8 cellular contexts compared by ENCODE assay signal in the genomic region with DNA sequence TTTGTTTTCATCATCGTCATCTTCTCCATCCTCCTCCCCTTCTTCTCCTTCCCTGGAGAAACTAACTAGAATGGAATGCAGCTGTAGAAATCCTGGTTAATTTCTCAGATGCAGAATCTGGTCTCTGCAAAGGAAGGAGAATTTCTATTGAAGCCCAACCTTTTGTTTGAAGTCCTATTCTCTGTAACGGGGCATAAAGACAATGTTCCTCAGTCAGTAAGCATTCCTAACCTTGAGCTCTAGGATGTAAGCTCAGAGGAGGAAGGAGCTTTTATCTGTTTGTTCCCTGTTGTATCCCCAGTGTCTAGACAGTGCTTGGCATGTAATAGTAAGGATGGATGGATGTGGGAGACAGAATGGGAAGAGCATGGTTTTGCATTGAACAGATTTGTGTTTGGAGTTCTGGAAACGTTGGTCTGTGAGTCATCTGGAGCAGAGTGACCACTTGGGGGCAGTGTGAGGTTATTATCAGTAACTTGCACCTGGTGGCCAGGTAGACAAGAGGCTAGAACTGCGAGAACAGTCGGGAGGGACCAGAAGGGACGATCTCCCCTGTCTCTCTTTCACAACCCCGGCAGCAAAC.
DNase-seq lines count a peak whose midpoint lies in the region; ATAC-seq, FAIRE-seq and TF ChIP-seq lines count a peak whose summit lies in the region.

No MANE protein-coding gene starts in this region.

- H3K23me2 ChIP-seq in H1 (ENCODE audit: low read depth, low read length) = no peaks in the 10 kb centered on the region

- H4K8ac ChIP-seq in H1 (ENCODE audit: extremely low read depth, insufficient read depth, low read length) (no peak overlapping the region), trophoblast cell (ENCODE audit: low read depth, low read length) (no peak overlapping the region)

- POLR2A ChIA-PET in H1 (lab: Charles Lee; ENCODE audit: partially characterized antibody) = interaction anchor here (1.5 kb wide), 1 partner anchor 11 kb away, joined by 3 read pairs; no protein-coding TSS in a partner anchor

- no peaks in the 10 kb centered on the region for H3K79me2 ChIP-seq in H1 (ENCODE audit: control insufficient read depth in 1 of 2, insufficient read depth in 2 of 2, low read length in 2 of 2)
- no peaks in the 10 kb centered on the region for H3K79me2 ChIP-seq in trophoblast cell (ENCODE audit: control insufficient read depth, insufficient read depth, low read length, poor library complexity)

- H3K79me1 ChIP-seq in H1 (ENCODE audit: low read depth, low read length) (no peaks in the 10 kb centered on the region), trophoblast cell (ENCODE audit: low read length) (no peaks in the 10 kb centered on the region)

- H2BK5ac ChIP-seq in H1 (ENCODE audit: low read depth, low read length) (no peak overlapping the region), trophoblast cell (ENCODE audit: low read depth, low read length, poor library complexity) (no peak overlapping the region)

- H2BK12ac ChIP-seq in H1 (ENCODE audit: low read depth, low read length) (no peak overlapping the region), trophoblast cell (ENCODE audit: low read length) (no peak overlapping the region)

- no peaks in the 10 kb centered on the region for H3K36me3 ChIP-seq in H1 (ENCODE audit: control insufficient read depth in 2 of 4, insufficient read depth in 4 of 4, low read length in 3 of 4)
- H3K36me3 ChIP-seq in trophoblast cell (ENCODE audit: control insufficient read depth in 1 of 2, insufficient read depth in 2 of 2, low read length in 2 of 2) = no peaks in the 10 kb centered on the region
- no peaks in the 10 kb centered on the region for H3K36me3 ChIP-seq in ovary

- H4K5ac ChIP-seq in H1 (ENCODE audit: insufficient read length, low read depth, low read length) = no peak overlapping the region

- no peak overlapping the region for H3K4ac ChIP-seq in H1 (replicated peaks; ENCODE audit: insufficient read length, low read depth, low read length)
- H3K4ac ChIP-seq in trophoblast cell (ENCODE audit: low read depth, low read length) = no peak overlapping the region

- peak; percentile 83 to 89 for TF ChIP-seq RAD21 in H1 (IDR thresholded peaks at IDR 0.05 in 1 of 2, conservative IDR thresholded peaks at IDR 0.05 in 1 of 2; ENCODE audit: low read depth in 2 of 2, low read length in 2 of 2)

- H2AFZ ChIP-seq in H1 (ENCODE audit: low read length) = no peak overlapping the region
- no peak overlapping the region for H2AFZ ChIP-seq in trophoblast cell (ENCODE audit: insufficient read depth, low read length, poor library complexity)

- CTCF ChIA-PET in H1 (lab: Charles Lee; ENCODE audit: partially characterized antibody) = interaction anchor here (0.6 to 1.4 kb wide), 17 partner anchors 8 to 472 kb away, joined by 3 to 5 read pairs (median 3); no protein-coding TSS in a partner anchor

- H3K14ac ChIP-seq in H1 (ENCODE audit: insufficient read length) = no peak overlapping the region
- H3K14ac ChIP-seq in trophoblast cell (ENCODE audit: low read length) = no peak overlapping the region

- peak; percentile 34 for TF ChIP-seq CTCF in AG09319 (IDR thresholded peaks at IDR 0.05; ENCODE audit: low read depth, low read length)
- peak; percentile 61 to 99 (median 87) for TF ChIP-seq CTCF in H1 (IDR thresholded peaks at IDR 0.05; ENCODE audit: control extremely low read depth in 1 of 3, insufficient read depth in 1 of 3, low read depth in 1 of 3, low read length in 3 of 3)
- TF ChIP-seq CTCF in ovary (IDR thresholded peaks at IDR 0.05) = no peak

- H3K18ac ChIP-seq in H1 (ENCODE audit: extremely low read depth, low read length) (no peak overlapping the region), trophoblast cell (ENCODE audit: low read length) (no peak overlapping the region)

- H2BK120ac ChIP-seq in H1 (replicated peaks; ENCODE audit: low read depth, low read length) (no peak overlapping the region), trophoblast cell (ENCODE audit: insufficient read depth, low read length, poor library complexity) (no peak overlapping the region)

- H3K4me2 ChIP-seq in H1 (ENCODE audit: insufficient read depth in 1 of 2, low read depth in 2 of 2, low read length in 2 of 2) (no peak overlapping the region; a peak in 1 of 4 replicates), trophoblast cell (ENCODE audit: low read length) (no peak overlapping the region)

- H4K91ac ChIP-seq in H1 (replicated peaks; ENCODE audit: insufficient read length, low read length) (no peak overlapping the region), trophoblast cell (ENCODE audit: low read depth, low read length) (no peak overlapping the region)

- no peak overlapping the region for H2BK20ac ChIP-seq in H1 (ENCODE audit: low read length)

- no peak overlapping the region for H3K27ac ChIP-seq in H1 (ENCODE audit: low read depth, low read length)
- no peak overlapping the region for H3K27ac ChIP-seq in trophoblast cell (ENCODE audit: low read depth, low read length)
- no peak overlapping the region for H3K27ac ChIP-seq in ovary

- TF ChIP-seq POLR2A in H1 (IDR thresholded peaks at IDR 0.05; ENCODE audit: control extremely low read depth in 1 of 2, low read depth in 2 of 2, low read length in 2 of 2) = no peak
- no peak for TF ChIP-seq POLR2A in ovary (IDR thresholded peaks at IDR 0.05)

- H3K27me3 ChIP-seq in H1 (replicated peaks in 1 of 4; ENCODE audit: control insufficient read depth in 3 of 4, extremely low read depth in 1 of 4, insufficient read depth in 3 of 4, low read length in 3 of 4) (no peaks in the 10 kb centered on the region), trophoblast cell (ENCODE audit: insufficient read depth, low read length) (no peaks in the 10 kb centered on the region), ovary (no peaks in the 10 kb centered on the region)

- H3K4me1 ChIP-seq in H1 (replicated peaks in 1 of 4; ENCODE audit: control insufficient read depth in 3 of 4, insufficient read depth in 4 of 4, low read length in 3 of 4) (no peaks in the 10 kb centered on the region), trophoblast cell (ENCODE audit: control insufficient read depth in 1 of 2, insufficient read depth in 2 of 2, low read length in 2 of 2) (peaks cover 4 to 7% of the 10 kb centered on the region in 2 experiments), ovary (ENCODE audit: insufficient read depth) (no peaks in the 10 kb centered on the region)

- FAIRE-seq in GM18507 (lab: Jason Lieb, UNC) (peak; percentile 49), H1 (lab: Jason Lieb, UNC) (peak; percentile 91)

- no peaks in the 10 kb centered on the region for H4K20me1 ChIP-seq in H1 (replicated peaks in 1 of 2; ENCODE audit: control insufficient read depth in 1 of 2, insufficient read depth in 2 of 2, low read length in 2 of 2)

- H2AK5ac ChIP-seq in H1 (ENCODE audit: low read depth, low read length) (no peak overlapping the region), trophoblast cell (ENCODE audit: low read length) (no peak overlapping the region)

- 51% methylated on average over 7 of the region's 7 CpGs; no CpG with 5 or more reads in 1 of the 2 experiments for WGBS in H1 (ENCODE audit: extremely low coverage in 1 of 2, insufficient coverage in 1 of 2, insufficient read length in 1 of 2, insufficient replicate concordance in 2 of 2, low coverage in 1 of 2, low lambda C conversion rate in 2 of 2, missing lambda C conversion rate in 1 of 2), 2 experiments
- WGBS in trophoblast cell (ENCODE audit: extremely low coverage, insufficient coverage, insufficient read length) = no CpG with 5 or more reads among the region's 7 CpGs
- WGBS in ovary, 3 donors = 32 to 36% (median 33%) methylated on average over 7 of the region's 7 CpGs

- H3K9me3 ChIP-seq in H1 (ENCODE audit: insufficient read depth in 2 of 2, low read depth in 1 of 2, low read length in 1 of 2) (no peaks in the 10 kb centered on the region), trophoblast cell (ENCODE audit: insufficient read depth, low read depth, low read length) (no peaks in the 10 kb centered on the region), ovary (no peaks in the 10 kb centered on the region)

- H3K4me3 ChIP-seq in H1 (ENCODE audit: extremely low read depth in 1 of 4, insufficient read depth in 2 of 4, low read depth in 3 of 4, low read length in 4 of 4) = no peak overlapping the region
- no peak overlapping the region for H3K4me3 ChIP-seq in trophoblast cell (ENCODE audit: low read depth, low read length)
- H3K4me3 ChIP-seq in ovary = no peak overlapping the region

- H3K23ac ChIP-seq in H1 (ENCODE audit: insufficient read length) (no peak overlapping the region), trophoblast cell (ENCODE audit: low read length) (no peak overlapping the region)

- H3K56ac ChIP-seq in H1 (replicated peaks; ENCODE audit: insufficient read length, low read depth, low read length) = no peak overlapping the region

- TF ChIP-seq EP300 in H1 (IDR thresholded peaks at IDR 0.05; ENCODE audit: borderline replicate concordance in 1 of 2, low read depth in 2 of 2, low read length in 2 of 2) (no peak), ovary (IDR thresholded peaks at IDR 0.05) (no peak)

- no peak for ATAC-seq in HG02885 (IDR thresholded peaks at IDR 0.05; ENCODE audit: poor library complexity, unreplicated experiment)

- H4K12ac ChIP-seq in trophoblast cell (ENCODE audit: low read depth, low read length) = no peak overlapping the region

- no peak overlapping the region for H2BK15ac ChIP-seq in H1 (ENCODE audit: low read length)

- DNase-seq in AG09319 (ENCODE audit: extremely low read depth, low read depth) = no peak
- DNase-seq in GM18507 (ENCODE audit: extremely low spot score, insufficient read length, low read depth) = no peak
- DNase-seq in NCI-H82 treated with DMSO at 0.1 percent for 48 hours (lab: John Stamatoyannopoulos, UW; ENCODE audit: unreplicated experiment) = peak; percentile 4
- DNase-seq in H1 (ENCODE audit: low read depth in 1 of 2, low spot score in 2 of 2) = peak in 1 of 2 experiments; percentile 72
- peak; percentile 55 to 79 for DNase-seq in trophoblast cell
- no peak for DNase-seq in ovary
- DNase-seq in NCI-H446 (lab: John Stamatoyannopoulos, UW) = no peak

- intact Hi-C loops in ovary (cut with DNase I) = no loop called here

- no peak overlapping the region for H3K9ac ChIP-seq in H1 (replicated peaks in 1 of 4; ENCODE audit: extremely low read depth in 1 of 4, low read depth in 3 of 4, low read length in 3 of 4)
- H3K9ac ChIP-seq in trophoblast cell (ENCODE audit: low read length) = no peak overlapping the region

TF ChIP-seq in H1, 55 proteins besides CTCF, POLR2A, EP300 and RAD21 (continues in another document):
- TF ChIP-seq JUND (IDR thresholded peaks at IDR 0.05; ENCODE audit: low read length) = peak; percentile 89
- peak; percentile 22; the same call in 1 of the 2 replicates for TF ChIP-seq CEBPB (IDR thresholded peaks at IDR 0.05; ENCODE audit: low read depth, low read length)
- no peak for TF ChIP-seq SUZ12 (IDR thresholded peaks at IDR 0.05; ENCODE audit: low read length)
- TF ChIP-seq, protein P1, sequence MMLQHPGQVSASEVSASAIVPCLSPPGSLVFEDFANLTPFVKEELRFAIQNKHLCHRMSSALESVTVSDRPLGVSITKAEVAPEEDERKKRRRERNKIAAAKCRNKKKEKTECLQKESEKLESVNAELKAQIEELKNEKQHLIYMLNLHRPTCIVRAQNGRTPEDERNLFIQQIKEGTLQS (IDR thresholded peaks at IDR 0.05; ENCODE audit: insufficient read depth, low read depth, low read length) = peak; percentile 53
- TF ChIP-seq GABPA (IDR thresholded peaks at IDR 0.05; ENCODE audit: borderline replicate concordance, insufficient read depth, low read length) = peak; percentile 56; the same call in 1 of the 2 replicates

Comparison
In these comparisons a context has a peak if more than half of its experiments do, and no peak if none do; other contexts are left out.
1. DNase-seq: peak in NCI-H82 treated with DMSO at 0.1 percent for 48 hours (single experiment) and trophoblast cell (2 of 2); none in AG09319 (single experiment), GM18507 (single experiment), ovary (0 of 5) and NCI-H446 (0 of 2).
2. CTCF ChIP-seq: peak in AG09319 (single experiment) and H1 (3 of 3); none in ovary (0 of 3).